22 cellular contexts compared by ENCODE assay signal in genomic region chr12:89610366-89610765, GRCh38.
"Had no signal": no experiment of that assay in that cellular context is flagged by ENCODE, and none has a peak within 500 bp of the region (broad histone marks: within the 10 kb centered on the region; RNA-seq: fewer than 3 reads in every experiment).

No MANE protein-coding gene starts in this region.

- H3K27me3 Mint-ChIP-seq: dendritic cell treated with granulocyte-macrophage colony-stimulating factor and Interleukin-4, amounts not matched to agents 40 ng/mL and 50 ng/mL, for 4 days; naive thymus-derived CD4-positive, alpha-beta T cell had no signal

- H3K4me1 ChIP-seq: esophagus squamous epithelium, foreskin keratinocyte, spleen, suprapubic skin, thyroid gland, upper lobe of left lung, uterus had no signal

- H3K79me2 ChIP-seq: hepatocyte had no signal

- H3K4me3 ChIP-seq: esophagus squamous epithelium, hepatocyte, lung, spleen, suprapubic skin, thyroid gland, upper lobe of left lung, uterus had no signal

- H3K9me3 ChIP-seq: esophagus squamous epithelium, neutrophil, spleen, suprapubic skin, thyroid gland, upper lobe of left lung, uterus had no signal

- H3K27ac ChIP-seq: esophagus squamous epithelium, foreskin keratinocyte, hepatocyte, neutrophil, spleen, suprapubic skin, thyroid gland, upper lobe of left lung, uterus had no signal

- H3K36me3 ChIP-seq: uterus had no signal

- DNase-seq: esophagus squamous epithelium; foreskin keratinocyte; head of caudate nucleus; left colon; left ventricle myocardium superior; mesendoderm; naive thymus-derived CD4-positive, alpha-beta T cell; posterior cingulate gyrus; spleen; stimulated activated CD4-positive, alpha-beta T cell treated with anti-CD3 and anti-CD28 coated beads, Interleukin-15, amount 100 ng/mL, for 24 hours; stimulated activated CD4-positive, alpha-beta T cell treated with anti-CD3 and anti-CD28 coated beads, Interleukin-1b, Interleukin-23, amount 100 ng/mL, for 48 hours; stimulated activated CD4-positive, alpha-beta T cell treated with anti-CD3 and anti-CD28 coated beads, Interleukin-4, amount 100 ng/mL, for 24 hours; stimulated activated naive CD8-positive, alpha-beta T cell treated with anti-CD3 and anti-CD28 coated beads, Interleukin-15, Interleukin-2, amounts not matched to agents 100 U/mL and 50 U/mL, for 24 hours; thyroid gland; upper lobe of left lung; uterus had no signal

- H3K4me3 Mint-ChIP-seq: dendritic cell treated with granulocyte-macrophage colony-stimulating factor and Interleukin-4, amounts not matched to agents 40 ng/mL and 50 ng/mL, for 4 days; naive thymus-derived CD4-positive, alpha-beta T cell had no signal

- H3K27me3 ChIP-seq: esophagus squamous epithelium, foreskin keratinocyte, hepatocyte, neutrophil, spleen, suprapubic skin, thyroid gland, upper lobe of left lung, uterus had no signal

- H2AFZ ChIP-seq: hepatocyte had no signal

- H3K4me2 ChIP-seq: hepatocyte had no signal

- H3K27ac Mint-ChIP-seq: dendritic cell treated with granulocyte-macrophage colony-stimulating factor and Interleukin-4, amounts not matched to agents 40 ng/mL and 50 ng/mL, for 4 days; naive thymus-derived CD4-positive, alpha-beta T cell had no signal

- ATAC-seq: foreskin keratinocyte; left colon; left ventricle myocardium superior; naive thymus-derived CD4-positive, alpha-beta T cell; sciatic nerve; stimulated activated naive CD8-positive, alpha-beta T cell treated with anti-CD3 and anti-CD28 coated beads, Interleukin-15, Interleukin-2, amounts not matched to agents 100 U/mL and 50 U/mL, for 24 hours had no signal
